12 cellular contexts compared by ENCODE assay signal in the genomic region with DNA sequence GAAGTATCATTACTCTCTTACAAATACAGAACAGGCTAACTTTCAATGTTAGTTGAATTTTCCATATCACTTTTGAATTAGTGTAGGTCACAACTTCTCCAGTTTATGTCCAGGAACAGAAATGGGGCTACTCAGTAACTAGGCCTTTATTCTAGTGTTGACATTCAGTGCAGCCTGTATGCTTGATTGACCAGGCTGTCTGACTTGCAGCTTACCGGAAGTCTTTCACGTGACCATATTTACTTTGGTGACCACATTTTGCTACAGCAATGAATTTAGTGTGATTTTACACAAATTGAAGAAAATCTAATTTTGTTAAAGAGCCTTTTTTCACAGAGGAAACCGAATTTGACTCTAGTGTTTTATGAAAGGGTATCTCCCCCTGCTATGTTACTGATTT. TPM values are rescaled to one million over a fixed set of nuclear protein-coding genes. Genes with fewer than 3 reads are reported as not detected.
DNase-seq lines count a peak whose midpoint lies in the region; ATAC-seq, FAIRE-seq and TF ChIP-seq lines count a peak whose summit lies in the region.
"Had no signal": no experiment of that assay in that cellular context is flagged by ENCODE, and none has a peak within 500 bp of the region (broad histone marks: within the 10 kb centered on the region; RNA-seq: fewer than 3 reads in every experiment).

No MANE protein-coding gene starts in this region.

- peak overlapping the region; percentile 14 to 40 for H3K27ac ChIP-seq in kidney (ENCODE audit: low read depth in 2 of 2, low read length in 2 of 2)
- H3K27ac ChIP-seq in ascending aorta, result no peak overlapping the region
- H3K27ac ChIP-seq in spleen, result no peak overlapping the region
- no peak overlapping the region for H3K27ac ChIP-seq in aorta (ENCODE audit: low read depth in 1 of 2, low read length in 2 of 2)
- H3K27ac ChIP-seq: sigmoid colon had no signal

- ATAC-seq in GM19438 (IDR thresholded peaks at IDR 0.05; ENCODE audit: low read depth, unreplicated experiment) (peak; percentile 84), HG03196 (IDR thresholded peaks at IDR 0.05; ENCODE audit: unreplicated experiment) (peak; percentile 85), aorta (ENCODE audit: low FRiP score) (no peak)
- ATAC-seq: WTC11 had no signal

- H3K4me3 ChIP-seq in kidney (ENCODE audit: low read length in 2 of 2) (peak overlapping the region in 1 of 2 donors; percentile 1), ascending aorta (no peak overlapping the region), spleen (no peak overlapping the region), aorta (ENCODE audit: low read length in 2 of 2) (no peak overlapping the region)
- H3K4me3 ChIP-seq: sigmoid colon had no signal

- intact Hi-C loops in kidney (cut with DNase I) (no loop called here), ascending aorta (cut with DNase I) (no loop called here), spleen (cut with DNase I; ENCODE audit: low total_unique reads) (no loop called here), aorta (cut with DNase I) (no loop called here)

- TF ChIP-seq POLR2A in spleen (IDR thresholded peaks at IDR 0.05), result no peak

- H3K9me3 ChIP-seq in kidney (ENCODE audit: control insufficient read depth in 1 of 2, low read length in 2 of 2) (no peaks in the 10 kb centered on the region), ascending aorta (no peaks in the 10 kb centered on the region), spleen (no peaks in the 10 kb centered on the region), aorta (ENCODE audit: control insufficient read depth, low read length) (no peaks in the 10 kb centered on the region)
- H3K9me3 ChIP-seq: sigmoid colon had no signal

- TF ChIP-seq CTCF in kidney (IDR thresholded peaks at IDR 0.05; ENCODE audit: borderline replicate concordance, extremely low read depth, insufficient read depth), result no peak
- no peak for TF ChIP-seq CTCF in ascending aorta (IDR thresholded peaks at IDR 0.05)
- TF ChIP-seq CTCF in spleen (IDR thresholded peaks at IDR 0.05 in 8 of 11, conservative IDR thresholded peaks at IDR 0.05 in 3 of 11), result no peak

- DNase-seq in DMS53 treated with DMSO at 0.1 percent for 48 hours (lab: John Stamatoyannopoulos, UW; ENCODE audit: unreplicated experiment), result peak; percentile 93
- no peak for DNase-seq in kidney
- no peak for DNase-seq in ascending aorta (ENCODE audit: low spot score in 2 of 2)
- no peak for DNase-seq in spleen
- no peak for DNase-seq in aorta
- no peak for DNase-seq in GF-D8 (lab: John Stamatoyannopoulos, UW)
- DNase-seq: NCI-H446 treated with DMSO at 0.1 percent for 48 hours, sigmoid colon, substantia nigra had no signal

- peaks cover 4 to 15% of the 10 kb centered on the region in 2 donors for H3K36me3 ChIP-seq in kidney (ENCODE audit: control insufficient read depth in 1 of 2, insufficient read depth in 2 of 2, low read length in 2 of 2)
- peaks cover 18 to 21% of the 10 kb centered on the region in 2 donors for H3K36me3 ChIP-seq in ascending aorta
- H3K36me3 ChIP-seq in spleen, result peaks cover 0 to 41% (median 15%) of the 10 kb centered on the region in 6 donors
- H3K36me3 ChIP-seq in aorta (ENCODE audit: control insufficient read depth in 1 of 2, insufficient read depth in 2 of 2, low read length in 1 of 2), result peaks cover 2 to 7% of the 10 kb centered on the region in 2 donors

- H3K27me3 ChIP-seq in ascending aorta (no peaks in the 10 kb centered on the region), spleen (replicated peaks in 1 of 7) (no peaks in the 10 kb centered on the region), aorta (ENCODE audit: control insufficient read depth in 1 of 2, insufficient read depth in 2 of 2, low read length in 1 of 2) (no peaks in the 10 kb centered on the region)
- H3K27me3 ChIP-seq: sigmoid colon had no signal

- 69 to 89% (median 73%) methylated on average over 3 of the region's 3 CpGs for WGBS in spleen, 5 donors
- 42 to 50% methylated on average over 3 of the region's 3 CpGs for WGBS in aorta, 2 donors

- FAIRE-seq in kidney (lab: Jason Lieb, UNC), result peak; percentile 77

- peaks cover 10 to 46% of the 10 kb centered on the region in 2 donors for H3K4me1 ChIP-seq in kidney (ENCODE audit: control insufficient read depth in 1 of 2, insufficient read depth in 1 of 2, low read depth in 1 of 2, low read length in 2 of 2)
- peaks cover 2 to 30% of the 10 kb centered on the region in 2 donors for H3K4me1 ChIP-seq in ascending aorta
- H3K4me1 ChIP-seq in spleen, result peaks cover 0 to 15% (median 3%) of the 10 kb centered on the region in 6 donors
- peaks cover 3 to 14% of the 10 kb centered on the region in 2 donors for H3K4me1 ChIP-seq in aorta (ENCODE audit: control insufficient read depth in 1 of 2, insufficient read depth in 2 of 2, low read length in 2 of 2)

- H3K9ac ChIP-seq in kidney (ENCODE audit: low read length in 2 of 2), result no peak overlapping the region

RNA-seq across cellular contexts. Expression of a gene that starts 12.4 kb away (rescaled TPM):
- total RNA-seq in kidney (15.0 TPM), ascending aorta (3.1 TPM), spleen (10 to 100 TPM in 3 of 7 donors, 1 to 10 TPM in 4; 7.9 to 21.2 (median 9.7) TPM), aorta (10 to 100 TPM in 1 of 2 donors, 1 to 10 TPM in 1; 8.5 to 11.0 TPM)
- polyA plus RNA-seq in kidney (ENCODE audit: insufficient read depth, low read depth, low replicate concordance) (26.2 TPM), spleen (10 to 100 TPM in 1 of 3 donors, 1 to 10 TPM in 2; 6.8 to 11.5 (median 9.7) TPM), aorta (10 to 100 TPM in 1 of 2 donors, 1 to 10 TPM in 1; 6.5 to 20.1 TPM)

RNA-seq across cellular contexts. Expression of a gene that starts 18.8 kb away (rescaled TPM):
- 43.1 TPM for total RNA-seq in kidney
- 28.7 TPM for polyA plus RNA-seq in kidney (ENCODE audit: insufficient read depth, low read depth, low replicate concordance)
- total RNA-seq in ascending aorta, result 27.0 TPM
- 10 to 100 TPM; 26.7 to 38.1 (median 33.0) TPM for total RNA-seq in spleen
- polyA plus RNA-seq in spleen, result 10 to 100 TPM in 2 of 3 donors, 1 to 10 TPM in 1; 9.6 to 15.8 (median 14.0) TPM
- total RNA-seq in aorta, result 10 to 100 TPM; 55.5 to 78.9 TPM
- 10 to 100 TPM; 30.2 to 40.2 TPM for polyA plus RNA-seq in aorta

Comparison
In these comparisons a context has a peak if more than half of its experiments do, and no peak if none do; other contexts are left out.
1. H3K27ac ChIP-seq: peak in kidney (2 of 2); none in ascending aorta (0 of 2), spleen (0 of 8) and aorta (0 of 2).